In the genomic region with DNA sequence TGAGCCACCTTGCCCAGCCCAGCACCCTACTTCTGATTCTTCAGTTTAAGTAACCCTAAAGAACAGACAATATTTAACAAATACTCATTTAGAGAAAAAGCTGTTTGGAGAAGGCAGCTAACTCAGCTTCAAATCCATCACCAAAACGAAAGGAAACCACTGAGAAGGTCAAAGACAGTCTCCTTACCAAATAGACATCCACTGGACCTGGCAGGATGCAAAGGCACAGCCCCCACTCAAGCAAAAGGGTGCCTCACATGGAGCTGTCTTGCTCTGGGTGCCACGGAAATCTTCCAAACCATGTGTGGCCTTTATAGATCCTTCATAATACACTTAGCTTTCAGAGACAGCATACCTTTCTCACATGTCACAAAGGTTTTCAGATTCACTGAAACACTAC, we compare ENCODE assay signal across 15 cellular contexts.
DNase-seq lines count a peak whose midpoint lies in the region; ATAC-seq and TF ChIP-seq lines count a peak whose summit lies in the region.
"Had no signal": no experiment of that assay in that cellular context is flagged by ENCODE, and none has a peak within 500 bp of the region (broad histone marks: within the 10 kb centered on the region; RNA-seq: fewer than 3 reads in every experiment).

No MANE protein-coding gene starts in this region.

- no peak for DNase-seq in CD4-positive, alpha-beta T cell
- DNase-seq in HFFc6 (no peak), neural crest cell (ENCODE audit: low read depth, low spot score) (no peak), SKM-1 (lab: John Stamatoyannopoulos, UW; ENCODE audit: unreplicated experiment) (no peak), Ammon's horn (ENCODE audit: low spot score) (no peak)
- DNase-seq: activated gamma-delta T cell, cortex of kidney, foreskin fibroblast, NCI-H1105 treated with DMSO at 0.1 percent for 48 hours, NCI-H69, nucleus accumbens, SIG-M5 had no signal

- H3K9me3 ChIP-seq in CD4-positive, alpha-beta T cell (ENCODE audit: control insufficient read depth, low read length): no peaks in the 10 kb centered on the region

- CTCF ChIA-PET in CD4-positive, alpha-beta T cell (lab: Charles Lee): interaction anchor here (1.4 kb wide), 1 partner anchor 8 kb away, joined by 3 read pairs; no protein-coding TSS in a partner anchor

- H3K4me1 Mint-ChIP-seq in CD4-positive, alpha-beta T cell (ENCODE audit: low read depth): peaks cover 17% of the 10 kb centered on the region
- H3K4me1 Mint-ChIP-seq in HFFc6 (ENCODE audit: low read depth): peaks cover 39% of the 10 kb centered on the region
- peaks cover 72% of the 10 kb centered on the region for H3K4me1 Mint-ChIP-seq in brain
- H3K4me1 Mint-ChIP-seq in neural crest cell: peaks cover 50% of the 10 kb centered on the region

- H3K27ac Mint-ChIP-seq in CD4-positive, alpha-beta T cell: peak overlapping the region; percentile 73
- H3K27ac Mint-ChIP-seq in HFFc6 (peak overlapping the region; percentile 15; the same call in 1 of the 2 replicates), brain (peak overlapping the region; percentile 19 to 92 (median 60)), neural crest cell (ENCODE audit: unreplicated experiment) (peak overlapping the region; percentile 50)

- no peaks in the 10 kb centered on the region for H3K27me3 Mint-ChIP-seq in CD4-positive, alpha-beta T cell
- H3K27me3 Mint-ChIP-seq in HFFc6 (ENCODE audit: insufficient read depth) (no peaks in the 10 kb centered on the region; the same call in 1 of the 2 replicates), brain (no peaks in the 10 kb centered on the region), neural crest cell (ENCODE audit: low read depth) (no peaks in the 10 kb centered on the region)

- H3K9me3 Mint-ChIP-seq in CD4-positive, alpha-beta T cell: no peaks in the 10 kb centered on the region
- H3K9me3 Mint-ChIP-seq in HFFc6 (no peaks in the 10 kb centered on the region), brain (peaks cover 0 to 3% (median 0%) of the 10 kb centered on the region in 5 experiments), neural crest cell (no peaks in the 10 kb centered on the region)

- H3K4me3 Mint-ChIP-seq in CD4-positive, alpha-beta T cell: no peak overlapping the region
- no peak overlapping the region; the same call in 1 of the 2 replicates for H3K4me3 Mint-ChIP-seq in HFFc6
- H3K4me3 Mint-ChIP-seq in brain: no peak overlapping the region
- H3K4me3 Mint-ChIP-seq in neural crest cell: no peak overlapping the region

- no peak overlapping the region for H3K27ac ChIP-seq in CD4-positive, alpha-beta T cell (ENCODE audit: low read depth, low read length)

- TF ChIP-seq CTCF in CD4-positive, alpha-beta T cell (IDR thresholded peaks at IDR 0.05): no peak
- no peak for TF ChIP-seq CTCF in HFFc6 (IDR thresholded peaks at IDR 0.05)
- no peak for TF ChIP-seq CTCF in brain (conservative IDR thresholded peaks at IDR 0.05)
- no peak for TF ChIP-seq CTCF in neural crest cell (conservative IDR thresholded peaks at IDR 0.05)

- peaks cover 20% of the 10 kb centered on the region for H3K36me3 Mint-ChIP-seq in CD4-positive, alpha-beta T cell (ENCODE audit: low read depth)
- H3K36me3 Mint-ChIP-seq in HFFc6 (ENCODE audit: low read depth) (peaks cover 10% of the 10 kb centered on the region; the same call in 1 of the 2 replicates), brain (peaks cover 62% of the 10 kb centered on the region), neural crest cell (ENCODE audit: low read depth) (peaks cover 14% of the 10 kb centered on the region)

- intact Hi-C loops in CD4-positive, alpha-beta T cell (cut with DNase I, micrococcal nuclease): no loop called here

- ATAC-seq in CD4-positive, alpha-beta T cell (ENCODE audit: poor library complexity): no peak
- no peak for ATAC-seq in GM19455 (IDR thresholded peaks at IDR 0.05; ENCODE audit: unreplicated experiment)
- no peak for ATAC-seq in HG02973 (IDR thresholded peaks at IDR 0.05; ENCODE audit: unreplicated experiment)

- H3K27me3 ChIP-seq in CD4-positive, alpha-beta T cell (ENCODE audit: control insufficient read depth, insufficient read depth, low read length): no peaks in the 10 kb centered on the region

- POLR2A ChIA-PET in CD4-positive, alpha-beta T cell (lab: Charles Lee): interaction anchor here (0.6 to 1.1 kb wide), 2 partner anchors 31 to 81 kb away, joined by 3 read pairs; no protein-coding TSS in a partner anchor

Comparison
In these comparisons a context has a peak if more than half of its experiments do, and no peak if none do; other contexts are left out.
1. H3K27ac Mint-ChIP-seq: peak in every context shown above with its lines; median percentile 73 in CD4-positive, alpha-beta T cell; 60 in brain; 50 in neural crest cell; 15 in HFFc6.